In genomic region chr21:44455524-44456206, GRCh38 we compare ENCODE assay signal across 8 cellular contexts. TPM values are rescaled to one million over a fixed set of nuclear protein-coding genes. Genes with fewer than 3 reads are reported as not detected.
A peak's percentile ranks its signal among the peaks of the same experiment; 100 is the strongest.
DNase-seq lines count a peak whose midpoint lies in the region; ATAC-seq and TF ChIP-seq lines count a peak whose summit lies in the region.

No MANE protein-coding gene starts in this region.

- H3K4me1 Mint-ChIP-seq in neural progenitor cell = peaks cover 1% of the 10 kb centered on the region

- H3K79me2 ChIP-seq in neural progenitor cell (ENCODE audit: low read depth) = no peaks in the 10 kb centered on the region

- peak overlapping the region; percentile 85 for H3K4me2 ChIP-seq in neural progenitor cell

- H3K9ac ChIP-seq in neural progenitor cell = no peak overlapping the region

- WGBS in aorta, 2 donors = 1 to 2% methylated on average over 52 to 71 of the region's 71 CpGs

- intact Hi-C loops in aorta (cut with DNase I) = loop anchor here in 1 of 2 donors (5.0 kb wide), 1 partner anchor 113 kb away; no protein-coding TSS in a partner anchor

- no peaks in the 10 kb centered on the region for H4K20me1 ChIP-seq in neural progenitor cell (ENCODE audit: low read depth)

- ATAC-seq in aorta (ENCODE audit: low FRiP score) = peak; percentile 42
- ATAC-seq in HG03442 (IDR thresholded peaks at IDR 0.05; ENCODE audit: unreplicated experiment) = no peak

- peak overlapping the region; percentile 76 for H2AFZ ChIP-seq in neural progenitor cell (replicated peaks)

- H3K27me3 ChIP-seq in neural progenitor cell = peaks cover 33% of the 10 kb centered on the region
- H3K27me3 ChIP-seq in aorta (ENCODE audit: control insufficient read depth in 1 of 2, insufficient read depth in 2 of 2, low read length in 1 of 2) = no peaks in the 10 kb centered on the region

- peak overlapping the region; percentile 81 for H3K4me3 Mint-ChIP-seq in neural progenitor cell

- peaks cover 6% of the 10 kb centered on the region for H3K27me3 Mint-ChIP-seq in neural progenitor cell (ENCODE audit: insufficient read depth, low read depth)

- H3K27ac Mint-ChIP-seq in neural progenitor cell = no peak overlapping the region

- peak; percentile 60 for TF ChIP-seq CTCF in LNCAP (IDR thresholded peaks at IDR 0.05)
- no peak for TF ChIP-seq CTCF in fibroblast of the aortic adventitia (IDR thresholded peaks at IDR 0.05; ENCODE audit: insufficient read depth, low read length)
- TF ChIP-seq CTCF in neural progenitor cell (IDR thresholded peaks at IDR 0.05) = peak; percentile 46

- H3K36me3 ChIP-seq in neural progenitor cell = no peaks in the 10 kb centered on the region
- H3K36me3 ChIP-seq in aorta (ENCODE audit: control insufficient read depth in 1 of 2, insufficient read depth in 2 of 2, low read length in 1 of 2) = no peaks in the 10 kb centered on the region

- H3F3A ChIP-seq in neural progenitor cell (ENCODE audit: low read depth) = no peaks in the 10 kb centered on the region

- peaks cover 13% of the 10 kb centered on the region for H3K9me3 Mint-ChIP-seq in neural progenitor cell

- DNase-seq in DMS79 treated with DMSO at 0.1 percent for 48 hours (lab: John Stamatoyannopoulos, UW) (peak; percentile 19), DMS79 (lab: John Stamatoyannopoulos, UW) (no peak), fibroblast of the aortic adventitia (ENCODE audit: low read depth) (peak; percentile 17), neural progenitor cell (ENCODE audit: low spot score) (peak; percentile 67), aorta (peak in 1 of 2 donors; percentile 79)
- peak; percentile 39 to 51 for DNase-seq in activated CD4-positive, alpha-beta T cell treated with anti-CD3 and anti-CD28 coated beads, Interleukin-2, amount 50 U/mL, for 48 hours

- H3K9me3 ChIP-seq in neural progenitor cell (ENCODE audit: low read depth) = no peaks in the 10 kb centered on the region
- H3K9me3 ChIP-seq in aorta (ENCODE audit: control insufficient read depth, low read length) = no peaks in the 10 kb centered on the region

- H3K4me3 ChIP-seq in fibroblast of the aortic adventitia (ENCODE audit: low read depth, low read length) (peak overlapping the region; percentile 61), neural progenitor cell (peak overlapping the region; percentile 83), aorta (ENCODE audit: low read length in 2 of 2) (peak overlapping the region; percentile 67 to 73)

- no peaks in the 10 kb centered on the region for H3K4me1 ChIP-seq in neural progenitor cell
- no peaks in the 10 kb centered on the region for H3K4me1 ChIP-seq in aorta (ENCODE audit: control insufficient read depth in 1 of 2, insufficient read depth in 2 of 2, low read length in 2 of 2)

- H3K36me3 Mint-ChIP-seq in neural progenitor cell = no peaks in the 10 kb centered on the region

- H3K27ac ChIP-seq in neural progenitor cell (no peak overlapping the region), aorta (ENCODE audit: low read depth in 1 of 2, low read length in 2 of 2) (no peak overlapping the region)

RNA-seq across cellular contexts. Expression of gene LRRC3, which starts 0.4 kb away (rescaled TPM):
- total RNA-seq in fibroblast of the aortic adventitia (ENCODE audit: low replicate concordance) (0.16 and 0.45 TPM in 2 replicates), neural progenitor cell (ENCODE audit: low replicate concordance) (2.5 and 4.9 TPM in 2 replicates), aorta (1 to 10 TPM; 1.6 to 5.3 TPM)
- 1 to 10 TPM in 1 of 2 donors, under 1 TPM in 1; 0.63 to 1.5 TPM for polyA plus RNA-seq in aorta
